9 cellular contexts compared by ENCODE assay signal in genomic region chr1:45843474-45843905, GRCh38. TPM values are rescaled to one million over a fixed set of nuclear protein-coding genes. Genes with fewer than 3 reads are reported as not detected.
A peak's percentile ranks its signal among the peaks of the same experiment; 100 is the strongest.
DNase-seq lines count a peak whose midpoint lies in the region; ATAC-seq and TF ChIP-seq lines count a peak whose summit lies in the region.
"Had no signal": no experiment of that assay in that cellular context is flagged by ENCODE, and none has a peak within 500 bp of the region (broad histone marks: within the 10 kb centered on the region; RNA-seq: fewer than 3 reads in every experiment).

No MANE protein-coding gene starts in this region.

- TF ChIP-seq CTCF in foreskin keratinocyte (conservative IDR thresholded peaks at IDR 0.05) = peak; percentile 47
- TF ChIP-seq CTCF in CD8-positive, alpha-beta T cell (IDR thresholded peaks at IDR 0.05) = no peak

- intact Hi-C loops in CD8-positive, alpha-beta T cell (cut with DNase I, micrococcal nuclease) = no loop called here

- H3K4me1 Mint-ChIP-seq in T-helper 17 cell = peaks cover 10% of the 10 kb centered on the region
- no peaks in the 10 kb centered on the region for H3K4me1 Mint-ChIP-seq in CD8-positive, alpha-beta T cell (ENCODE audit: low read depth)

- H3K9me3 ChIP-seq in T-helper 17 cell (ENCODE audit: control insufficient read depth, low read length, poor library complexity, severe bottlenecking) = no peaks in the 10 kb centered on the region
- H3K9me3 ChIP-seq in CD8-positive, alpha-beta T cell (ENCODE audit: low read length) = no peaks in the 10 kb centered on the region

- CTCF ChIA-PET in CD8-positive, alpha-beta T cell (lab: Charles Lee) = no interaction called here

- H3K27ac ChIP-seq in foreskin keratinocyte = no peak overlapping the region
- no peak overlapping the region for H3K27ac ChIP-seq in CD8-positive, alpha-beta T cell (ENCODE audit: low read depth, low read length)

- POLR2A ChIA-PET in CD8-positive, alpha-beta T cell (lab: Charles Lee) = no interaction called here

- no peaks in the 10 kb centered on the region for H3K27me3 ChIP-seq in foreskin keratinocyte
- H3K27me3 ChIP-seq in CD8-positive, alpha-beta T cell (ENCODE audit: insufficient read depth, low read length) = no peaks in the 10 kb centered on the region

- ATAC-seq in T-helper 17 cell (no peak), foreskin keratinocyte (no peak)
- ATAC-seq in CD8-positive, alpha-beta T cell = no peak
- ATAC-seq: naive thymus-derived CD4-positive, alpha-beta T cell had no signal

- H3K36me3 Mint-ChIP-seq in T-helper 17 cell (ENCODE audit: low read depth) = peaks cover 2% of the 10 kb centered on the region
- no peaks in the 10 kb centered on the region for H3K36me3 Mint-ChIP-seq in CD8-positive, alpha-beta T cell

- H3K27me3 Mint-ChIP-seq in T-helper 17 cell = no peaks in the 10 kb centered on the region
- H3K27me3 Mint-ChIP-seq in CD8-positive, alpha-beta T cell (ENCODE audit: low read depth) = no peaks in the 10 kb centered on the region
- H3K27me3 Mint-ChIP-seq: naive thymus-derived CD4-positive, alpha-beta T cell had no signal

- H3K27ac Mint-ChIP-seq in T-helper 17 cell = peak overlapping the region; percentile 81
- no peak overlapping the region for H3K27ac Mint-ChIP-seq in CD8-positive, alpha-beta T cell

- no peaks in the 10 kb centered on the region for H3K4me1 ChIP-seq in foreskin keratinocyte
- no peaks in the 10 kb centered on the region for H3K4me1 ChIP-seq in CD8-positive, alpha-beta T cell (ENCODE audit: insufficient read depth, low read length)

- no peaks in the 10 kb centered on the region for H3K9me3 Mint-ChIP-seq in CD8-positive, alpha-beta T cell

- H3K36me3 ChIP-seq in CD8-positive, alpha-beta T cell (ENCODE audit: insufficient read depth, low read length) = no peaks in the 10 kb centered on the region

- DNase-seq in AG08395 (ENCODE audit: low spot score) = peak; percentile 21
- DNase-seq in H4 (ENCODE audit: low spot score) = peak; percentile 29
- no peak for DNase-seq in T-helper 17 cell
- peak in 1 of 2 donors; percentile 8 for DNase-seq in foreskin keratinocyte
- no peak for DNase-seq in activated gamma-delta T cell (lab: John Stamatoyannopoulos, UW)
- DNase-seq in CD8-positive, alpha-beta T cell = no peak
- no peak for DNase-seq in NCI-H187 (lab: John Stamatoyannopoulos, UW)
- no peak for DNase-seq in DMS 273 treated with DMSO at 0.1 percent for 48 hours (lab: John Stamatoyannopoulos, UW)

- no peak overlapping the region for H3K4me3 ChIP-seq in CD8-positive, alpha-beta T cell (ENCODE audit: low read depth, low read length)

- H3K4me3 Mint-ChIP-seq in T-helper 17 cell = no peak overlapping the region
- no peak overlapping the region for H3K4me3 Mint-ChIP-seq in CD8-positive, alpha-beta T cell

RNA-seq across cellular contexts. Expression of gene MAST2, which starts 40.1 kb away (rescaled TPM):
- total RNA-seq in H4 (2014; rRNA removed; shearing (Covaris generic)) = 8.8 and 9.6 TPM in 2 replicates
- total RNA-seq in T-helper 17 cell (10 to 100 TPM; 10.0 to 13.7 TPM), foreskin keratinocyte (17.5 and 21.7 TPM in 2 replicates)
- 12.5 and 13.7 TPM in 2 replicates for polyA plus RNA-seq in foreskin keratinocyte
- total RNA-seq in CD8-positive, alpha-beta T cell = 1 to 10 TPM; 6.2 to 7.1 TPM

Comparison
In these comparisons a context has a peak if more than half of its experiments do, and no peak if none do; other contexts are left out.
1. DNase-seq: peak in AG08395 (single experiment) and H4 (single experiment); none in T-helper 17 cell (0 of 3), activated gamma-delta T cell (single experiment), CD8-positive, alpha-beta T cell (0 of 7), NCI-H187 (0 of 2) and DMS 273 treated with DMSO at 0.1 percent for 48 hours (single experiment).